ENCODE assay signal across 8 cellular contexts in the genomic region with DNA sequence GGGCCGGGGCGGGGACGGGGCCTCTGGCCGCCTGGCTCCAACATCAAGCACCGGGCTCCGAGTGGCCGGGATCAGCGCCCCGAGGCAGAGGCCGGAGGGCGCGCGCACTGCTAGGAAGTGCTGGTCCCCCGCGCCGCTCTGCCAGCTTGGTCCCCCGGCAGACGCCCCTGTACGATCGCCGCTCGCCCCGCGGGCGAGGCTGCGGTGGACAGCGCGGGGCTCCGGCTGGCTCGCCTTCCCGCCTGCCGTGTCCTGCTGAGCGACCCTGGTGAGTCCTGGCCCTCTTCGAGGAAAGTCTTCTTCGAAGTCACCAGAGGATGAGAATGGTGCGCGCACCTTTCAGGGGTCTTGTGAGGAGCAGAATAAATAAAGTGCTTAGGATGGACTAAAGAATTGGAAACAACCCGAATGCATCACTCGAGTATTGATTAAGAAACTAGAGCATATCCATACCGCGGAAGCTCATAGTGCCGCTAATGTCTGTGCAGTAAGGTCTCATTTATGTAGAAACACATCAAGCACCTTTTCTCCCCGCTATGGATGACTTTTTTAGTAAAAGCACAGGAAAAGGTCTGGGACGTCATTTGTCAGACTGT. TPM values are rescaled to one million over a fixed set of nuclear protein-coding genes. Genes with fewer than 3 reads are reported as not detected.
A peak's percentile ranks its signal among the peaks of the same experiment; 100 is the strongest.
DNase-seq lines count a peak whose midpoint lies in the region; ATAC-seq, FAIRE-seq and TF ChIP-seq lines count a peak whose summit lies in the region.

No MANE protein-coding gene starts in this region.

- BruUV-seq in OCI-LY7 (replicated peaks; lab: Mats Ljungman, UMichigan) (TSS peak; percentile 86), endothelial cell of umbilical vein (replicated peaks; lab: Mats Ljungman, UMichigan) (TSS peak; percentile 64)

- no peak for DNase-seq in activated CD8-positive, alpha-beta memory T cell treated with anti-CD3 and anti-CD28 coated beads, Interleukin-2, amount 10 ng/mL, durations not matched to agents 7 days and 5 days
- no peak for DNase-seq in activated CD8-positive, alpha-beta memory T cell treated with anti-CD3 and anti-CD28 coated beads, Interleukin-2, amount 50 U/mL, for 4 hours
- DNase-seq in OCI-LY7 (ENCODE audit: low spot score) = no peak
- DNase-seq in endothelial cell of umbilical vein (ENCODE audit: low read depth, low spot score) = peak; percentile 71
- DNase-seq in osteocyte (ENCODE audit: extremely low spot score, unreplicated experiment) = no peak
- DNase-seq in Ammon's horn (ENCODE audit: low spot score) = no peak
- DNase-seq in T1000 (lab: John Stamatoyannopoulos, UW) = no peak
- DNase-seq in germinal center (ENCODE audit: low spot score) = no peak

- FAIRE-seq in endothelial cell of umbilical vein (lab: Jason Lieb, UNC) = no peak

- ATAC-seq in activated CD8-positive, alpha-beta memory T cell treated with anti-CD3 and anti-CD28 coated beads, Interleukin-2, amount 10 ng/mL, durations not matched to agents 7 days and 5 days = peak; percentile 3

- H3K9me3 Mint-ChIP-seq in activated CD8-positive, alpha-beta memory T cell treated with anti-CD3 and anti-CD28 coated beads, Interleukin-2, amount 10 ng/mL, durations not matched to agents 7 days and 5 days (ENCODE audit: low read depth) = no peaks in the 10 kb centered on the region
- no peaks in the 10 kb centered on the region for H3K9me3 Mint-ChIP-seq in osteocyte (ENCODE audit: unreplicated experiment)

- POLR2A ChIA-PET in OCI-LY7 (lab: Charles Lee) (interaction anchor here (0.5 to 2.1 kb wide), 10 partner anchors 13 to 442 kb away, joined by 3 to 11 read pairs (median 4); a partner anchor contains a TSS), endothelial cell of umbilical vein (lab: Charles Lee) (interaction anchor here (0.6 to 1.6 kb wide), 11 partner anchors 9 to 115 kb away, joined by 3 to 9 read pairs (median 3); a partner anchor contains a TSS)

- peaks cover 22% of the 10 kb centered on the region for H3K36me3 ChIP-seq in OCI-LY7 (ENCODE audit: insufficient read depth, low read length)
- peaks cover 0 to 1% of the 10 kb centered on the region in 2 experiments for H3K36me3 ChIP-seq in endothelial cell of umbilical vein (ENCODE audit: control insufficient read depth in 2 of 2, extremely low read depth in 1 of 2, insufficient read depth in 2 of 2, low read length in 2 of 2)

- no peaks in the 10 kb centered on the region for H3K9me1 ChIP-seq in endothelial cell of umbilical vein (replicated peaks; ENCODE audit: control insufficient read depth, extremely low read depth, insufficient read depth, low read length)

- intact Hi-C loops in OCI-LY7 (cut with micrococcal nuclease; ENCODE audit: unreplicated experiment) = loop anchor here (1.0 kb wide), 1 partner anchor 15 kb away; no protein-coding TSS in a partner anchor
- intact Hi-C loops in endothelial cell of umbilical vein (cut with micrococcal nuclease) = loop anchor here (1.0 to 2.0 kb wide), 2 partner anchors 31 to 34 kb away; no protein-coding TSS in a partner anchor

- H3K79me2 ChIP-seq in OCI-LY7 (ENCODE audit: insufficient read depth, low read depth, low read length) (peaks cover 39% of the 10 kb centered on the region), endothelial cell of umbilical vein (ENCODE audit: control insufficient read depth, insufficient read depth, low read length) (peaks cover 17% of the 10 kb centered on the region)

- H3K9me2 ChIP-seq in OCI-LY7 (ENCODE audit: insufficient read depth, low read length) = no peaks in the 10 kb centered on the region

- H3K4me3 Mint-ChIP-seq in activated CD8-positive, alpha-beta memory T cell treated with anti-CD3 and anti-CD28 coated beads, Interleukin-2, amount 10 ng/mL, durations not matched to agents 7 days and 5 days = peak overlapping the region; percentile 93
- H3K4me3 Mint-ChIP-seq in osteocyte (ENCODE audit: unreplicated experiment) = peak overlapping the region; percentile 98

- CTCF ChIA-PET in activated CD8-positive, alpha-beta memory T cell treated with anti-CD3 and anti-CD28 coated beads, Interleukin-2, amount 10 ng/mL, durations not matched to agents 7 days and 5 days (lab: Charles Lee) = interaction anchor here (0.9 to 14.3 kb wide), 20 partner anchors 9 to 151 kb away, joined by 3 to 400 read pairs (median 4); a partner anchor contains a TSS
- CTCF ChIA-PET in OCI-LY7 (lab: Charles Lee; ENCODE audit: unreplicated experiment) = interaction anchor here (0.6 kb wide), 1 partner anchor 76 kb away, joined by 3 read pairs; no protein-coding TSS in a partner anchor
- CTCF ChIA-PET in endothelial cell of umbilical vein (lab: Charles Lee) = interaction anchor here (0.6 to 2.3 kb wide), 18 partner anchors 10 to 107 kb away, joined by 3 to 17 read pairs (median 4); no protein-coding TSS in a partner anchor

- H3K9me3 ChIP-seq in OCI-LY7 (ENCODE audit: low read length) (no peaks in the 10 kb centered on the region), endothelial cell of umbilical vein (replicated peaks; ENCODE audit: control insufficient read depth, insufficient read depth, low read length) (no peaks in the 10 kb centered on the region)

- peak overlapping the region; percentile 79 for H3K4me3 ChIP-seq in OCI-LY7 (ENCODE audit: low read depth, low read length, poor library complexity, severe bottlenecking)
- peak overlapping the region; percentile 66 to 78 (median 77) for H3K4me3 ChIP-seq in endothelial cell of umbilical vein (replicated peaks in 1 of 3; ENCODE audit: insufficient read depth in 1 of 3, low read depth in 1 of 3, low read length in 3 of 3)

- H2AFZ ChIP-seq in OCI-LY7 (ENCODE audit: low read length) = peak overlapping the region; percentile 58
- H2AFZ ChIP-seq in endothelial cell of umbilical vein (ENCODE audit: low read depth, low read length) = peak overlapping the region; percentile 67

- H3K27ac ChIP-seq in OCI-LY7 (ENCODE audit: low read depth, low read length, poor library complexity, severe bottlenecking) (peak overlapping the region; percentile 36), endothelial cell of umbilical vein (ENCODE audit: insufficient read depth, low read depth, low read length) (peak overlapping the region; percentile 42)

- H3K27ac Mint-ChIP-seq in activated CD8-positive, alpha-beta memory T cell treated with anti-CD3 and anti-CD28 coated beads, Interleukin-2, amount 10 ng/mL, durations not matched to agents 7 days and 5 days = peak overlapping the region; percentile 89
- H3K27ac Mint-ChIP-seq in osteocyte (ENCODE audit: unreplicated experiment) = peak overlapping the region; percentile 98

- peaks cover 30% of the 10 kb centered on the region for H3K4me1 Mint-ChIP-seq in activated CD8-positive, alpha-beta memory T cell treated with anti-CD3 and anti-CD28 coated beads, Interleukin-2, amount 10 ng/mL, durations not matched to agents 7 days and 5 days
- peaks cover 25% of the 10 kb centered on the region for H3K4me1 Mint-ChIP-seq in osteocyte (ENCODE audit: unreplicated experiment)

- H3K9ac ChIP-seq in endothelial cell of umbilical vein (replicated peaks; ENCODE audit: extremely low read depth, insufficient read depth, low read length) = peak overlapping the region; percentile 82

- H4K20me1 ChIP-seq in OCI-LY7 (ENCODE audit: insufficient read depth, low read length) (0 out of 2 replicates have a peak, but pooled peaks cover 9% of the 10 kb centered on the region), endothelial cell of umbilical vein (replicated peaks; ENCODE audit: control insufficient read depth, extremely low read depth, insufficient read depth, low read length) (no peaks in the 10 kb centered on the region)

- H3K4me2 ChIP-seq in OCI-LY7 (ENCODE audit: low read length) (peak overlapping the region; percentile 81), endothelial cell of umbilical vein (ENCODE audit: insufficient read depth, low read length) (peak overlapping the region; percentile 96)

- TF ChIP-seq CTCF in OCI-LY7 (conservative IDR thresholded peaks at IDR 0.05; ENCODE audit: low read length) (no peak), endothelial cell of umbilical vein (IDR thresholded peaks at IDR 0.05; ENCODE audit: extremely low read depth in 1 of 2, insufficient read depth in 1 of 2, low read depth in 1 of 2, low read length in 2 of 2) (no peak), osteocyte (IDR thresholded peaks at IDR 0.05) (no peak)

- peaks cover 7% of the 10 kb centered on the region for H3K4me1 ChIP-seq in OCI-LY7 (ENCODE audit: insufficient read depth, low read length, poor library complexity, severe bottlenecking)
- H3K4me1 ChIP-seq in endothelial cell of umbilical vein (ENCODE audit: control insufficient read depth, extremely low read depth, insufficient read depth, low read length) = peaks cover 10% of the 10 kb centered on the region

- dilution Hi-C loops in endothelial cell of umbilical vein (cut with MboI; ENCODE audit: extremely low pct_ligation_motif_present, low sequenced_read_pairs) = no loop called here

- no peaks in the 10 kb centered on the region for H3K27me3 ChIP-seq in endothelial cell of umbilical vein (ENCODE audit: control insufficient read depth in 2 of 2, insufficient read depth in 2 of 2, low read length in 2 of 2)

- peaks cover 10% of the 10 kb centered on the region for H3K36me3 Mint-ChIP-seq in activated CD8-positive, alpha-beta memory T cell treated with anti-CD3 and anti-CD28 coated beads, Interleukin-2, amount 10 ng/mL, durations not matched to agents 7 days and 5 days
- peaks cover 7% of the 10 kb centered on the region for H3K36me3 Mint-ChIP-seq in osteocyte (ENCODE audit: unreplicated experiment)

- H3K27me3 Mint-ChIP-seq in activated CD8-positive, alpha-beta memory T cell treated with anti-CD3 and anti-CD28 coated beads, Interleukin-2, amount 10 ng/mL, durations not matched to agents 7 days and 5 days = no peaks in the 10 kb centered on the region
- H3K27me3 Mint-ChIP-seq in osteocyte (ENCODE audit: unreplicated experiment) = no peaks in the 10 kb centered on the region

- peak; percentile 61 for TF ChIP-seq POLR2A in endothelial cell of umbilical vein (IDR thresholded peaks at IDR 0.05; ENCODE audit: low read depth, low read length)

RNA-seq across cellular contexts. Expression of a gene that starts 0.4 kb away (rescaled TPM):
- total RNA-seq in activated CD8-positive, alpha-beta memory T cell treated with anti-CD3 and anti-CD28 coated beads, Interleukin-2, amount 10 ng/mL, durations not matched to agents 7 days and 5 days = 10 to 100 TPM; 10.6 to 12.3 TPM
- total RNA-seq in OCI-LY7 (2014; rRNA removed; shearing (Covaris generic)) = 3.4 and 4.8 TPM in 2 replicates
- total RNA-seq in OCI-LY7 (2022) (8.5 and 9.1 TPM in 2 replicates), endothelial cell of umbilical vein (8.0 and 9.8 TPM in 2 replicates), osteocyte (13.4 and 14.3 TPM in 2 replicates)
- 1.8 and 2.0 TPM in 2 replicates for polyA plus RNA-seq in endothelial cell of umbilical vein
- 1.3 and 1.7 TPM in 2 replicates for polyA plus RNA-seq in endothelial cell of umbilical vein (2011; cell fraction: cytosol; rRNA removed)
- 0.87 and 0.90 TPM in 2 replicates for polyA plus RNA-seq in endothelial cell of umbilical vein (2011; cell fraction: nucleus; rRNA removed)
- polyA plus RNA-seq in endothelial cell of umbilical vein (2012) = 6.0 and 6.4 TPM in 2 replicates
- polyA minus RNA-seq in endothelial cell of umbilical vein = 1.4 and 2.0 TPM in 2 replicates
- polyA minus RNA-seq in endothelial cell of umbilical vein (2011; cell fraction: cytosol; rRNA and poly(A)+ RNA removed) = 3.5 TPM
- 0.72 and 1.5 TPM in 2 replicates for polyA minus RNA-seq in endothelial cell of umbilical vein (2011; cell fraction: nucleus; rRNA and poly(A)+ RNA removed)

RNA-seq across cellular contexts. Expression of a gene that starts 22.8 kb away (rescaled TPM):
- not detected for total RNA-seq in activated CD8-positive, alpha-beta memory T cell treated with anti-CD3 and anti-CD28 coated beads, Interleukin-2, amount 10 ng/mL, durations not matched to agents 7 days and 5 days
- 0.67 and 1.2 TPM in 2 replicates for total RNA-seq in OCI-LY7 (2014; rRNA removed; shearing (Covaris generic))
- total RNA-seq in OCI-LY7 (2022) (0.30 TPM in 1 of 2 replicates, not detected in the other), endothelial cell of umbilical vein (15.5 and 18.5 TPM in 2 replicates), osteocyte (14.8 and 15.9 TPM in 2 replicates)
- 19.0 and 30.1 TPM in 2 replicates for polyA plus RNA-seq in endothelial cell of umbilical vein
- 14.3 and 20.6 TPM in 2 replicates for polyA plus RNA-seq in endothelial cell of umbilical vein (2011; cell fraction: cytosol; rRNA removed)
- 15.3 and 16.2 TPM in 2 replicates for polyA plus RNA-seq in endothelial cell of umbilical vein (2011; cell fraction: nucleus; rRNA removed)
- polyA plus RNA-seq in endothelial cell of umbilical vein (2012) = 8.4 and 10.2 TPM in 2 replicates
- polyA minus RNA-seq in endothelial cell of umbilical vein = 5.1 and 6.5 TPM in 2 replicates
- polyA minus RNA-seq in endothelial cell of umbilical vein (2011; cell fraction: cytosol; rRNA and poly(A)+ RNA removed) = 8.7 TPM
- 3.0 and 4.4 TPM in 2 replicates for polyA minus RNA-seq in endothelial cell of umbilical vein (2011; cell fraction: nucleus; rRNA and poly(A)+ RNA removed)

RNA-seq across cellular contexts. Expression of a gene that starts 36.1 kb away (rescaled TPM):
- under 1 TPM; 0.21 to 0.23 TPM for total RNA-seq in activated CD8-positive, alpha-beta memory T cell treated with anti-CD3 and anti-CD28 coated beads, Interleukin-2, amount 10 ng/mL, durations not matched to agents 7 days and 5 days
- total RNA-seq in OCI-LY7 (2014; rRNA removed; shearing (Covaris generic)) = 0.09 TPM in 1 of 2 replicates, not detected in the other
- total RNA-seq in OCI-LY7 (2022) (0.49 and 0.72 TPM in 2 replicates), endothelial cell of umbilical vein (not detected in 2 replicates), osteocyte (not detected in 2 replicates)
- polyA plus RNA-seq in endothelial cell of umbilical vein = 0.08 TPM in 1 of 2 replicates, not detected in the other
- polyA plus RNA-seq in endothelial cell of umbilical vein (2011; cell fraction: cytosol; rRNA removed) = not detected in 2 replicates
- polyA plus RNA-seq in endothelial cell of umbilical vein (2011; cell fraction: nucleus; rRNA removed) = not detected in 2 replicates
- not detected in 2 replicates for polyA plus RNA-seq in endothelial cell of umbilical vein (2012)
- not detected in 2 replicates for polyA minus RNA-seq in endothelial cell of umbilical vein
- polyA minus RNA-seq in endothelial cell of umbilical vein (2011; cell fraction: cytosol; rRNA and poly(A)+ RNA removed) = not detected
- not detected in 2 replicates for polyA minus RNA-seq in endothelial cell of umbilical vein (2011; cell fraction: nucleus; rRNA and poly(A)+ RNA removed)

RNA-seq across cellular contexts. Expression of a gene that starts 52.8 kb away (rescaled TPM):
- not detected for total RNA-seq in activated CD8-positive, alpha-beta memory T cell treated with anti-CD3 and anti-CD28 coated beads, Interleukin-2, amount 10 ng/mL, durations not matched to agents 7 days and 5 days
- total RNA-seq in OCI-LY7 (2014; rRNA removed; shearing (Covaris generic)) = not detected in 2 replicates
- total RNA-seq in OCI-LY7 (2022) (not detected in 2 replicates), endothelial cell of umbilical vein (not detected in 2 replicates), osteocyte (not detected in 2 replicates)
- 0.17 and 0.25 TPM in 2 replicates for polyA plus RNA-seq in endothelial cell of umbilical vein
- polyA plus RNA-seq in endothelial cell of umbilical vein (2011; cell fraction: cytosol; rRNA removed) = 0.10 and 0.14 TPM in 2 replicates
- polyA plus RNA-seq in endothelial cell of umbilical vein (2011; cell fraction: nucleus; rRNA removed) = not detected in 2 replicates
- polyA plus RNA-seq in endothelial cell of umbilical vein (2012) = 0.19 TPM in 1 of 2 replicates, not detected in the other
- 0.63 TPM in 1 of 2 replicates, not detected in the other for polyA minus RNA-seq in endothelial cell of umbilical vein
- polyA minus RNA-seq in endothelial cell of umbilical vein (2011; cell fraction: cytosol; rRNA and poly(A)+ RNA removed) = not detected
- not detected in 2 replicates for polyA minus RNA-seq in endothelial cell of umbilical vein (2011; cell fraction: nucleus; rRNA and poly(A)+ RNA removed)
